In the genomic region with DNA sequence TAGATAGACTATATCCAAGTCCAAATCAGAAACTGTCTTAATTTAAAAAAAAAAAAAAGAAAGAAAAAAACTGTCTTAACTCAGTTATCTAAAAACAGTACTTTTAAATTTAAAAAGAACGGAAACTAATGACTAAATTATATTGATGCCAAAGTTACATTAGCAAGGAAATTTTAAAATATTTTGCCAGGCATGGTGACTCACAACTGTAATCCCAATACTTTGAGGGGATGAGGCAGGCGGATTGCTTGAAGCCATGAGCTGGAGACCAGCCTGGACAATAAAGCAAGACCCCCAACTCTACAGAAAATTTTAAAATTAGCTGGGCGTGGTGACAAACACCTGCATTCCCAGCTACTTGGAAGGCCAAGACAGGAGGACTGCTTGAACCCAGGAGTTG, we compare ENCODE assay signal across 1 cellular context.
TF ChIP-seq lines count a peak whose summit lies in the region.

No MANE protein-coding gene starts in this region.

TF ChIP-seq in SK-N-SH, 30 proteins besides CTCF, POLR2A, EP300 and RAD21:
- TF ChIP-seq NFIC (IDR thresholded peaks at IDR 0.05; ENCODE audit: borderline replicate concordance): no peak
- TF ChIP-seq RXRA (IDR thresholded peaks at IDR 0.05; ENCODE audit: borderline replicate concordance, low read depth): no peak
- no peak for TF ChIP-seq FOXJ3 (CRISPR knock-in tag; IDR thresholded peaks at IDR 0.05)
- no peak for TF ChIP-seq ZBTB33 (IDR thresholded peaks at IDR 0.05; ENCODE audit: borderline replicate concordance, low read depth)
- no peak for TF ChIP-seq SMC3 (IDR thresholded peaks at IDR 0.05; ENCODE audit: low read depth, low read length)
- no peak for TF ChIP-seq CHD2 (IDR thresholded peaks at IDR 0.05; ENCODE audit: low read length, partially characterized antibody)
- TF ChIP-seq GATA2 (CRISPR knock-in tag; IDR thresholded peaks at IDR 0.05): no peak
- no peak for TF ChIP-seq MXI1 (IDR thresholded peaks at IDR 0.05; ENCODE audit: low read depth, low read length)
- TF ChIP-seq JUND (IDR thresholded peaks at IDR 0.05): peak; percentile 36; the same call in 1 of the 2 replicates
- TF ChIP-seq FOSL2 (IDR thresholded peaks at IDR 0.05; ENCODE audit: borderline replicate concordance, low read depth): peak; percentile 57
- TF ChIP-seq RFX5 (IDR thresholded peaks at IDR 0.05; ENCODE audit: low read length): no peak
- no peak for TF ChIP-seq NRF1 (IDR thresholded peaks at IDR 0.05; ENCODE audit: low read depth, low read length)
- no peak for TF ChIP-seq MEF2A (IDR thresholded peaks at IDR 0.05; ENCODE audit: borderline replicate concordance, low read depth)
- 0 out of 2 replicates have a peak, but pooled peaks have one; percentile 21 for TF ChIP-seq MAX (IDR thresholded peaks at IDR 0.05; ENCODE audit: low read depth)
- no peak for TF ChIP-seq TCF12 (IDR thresholded peaks at IDR 0.05)
- TF ChIP-seq USF2 (IDR thresholded peaks at IDR 0.05; ENCODE audit: borderline replicate concordance, low read depth, low read length): no peak
